ENCODE assay signal across 1 cellular context in the genomic region with DNA sequence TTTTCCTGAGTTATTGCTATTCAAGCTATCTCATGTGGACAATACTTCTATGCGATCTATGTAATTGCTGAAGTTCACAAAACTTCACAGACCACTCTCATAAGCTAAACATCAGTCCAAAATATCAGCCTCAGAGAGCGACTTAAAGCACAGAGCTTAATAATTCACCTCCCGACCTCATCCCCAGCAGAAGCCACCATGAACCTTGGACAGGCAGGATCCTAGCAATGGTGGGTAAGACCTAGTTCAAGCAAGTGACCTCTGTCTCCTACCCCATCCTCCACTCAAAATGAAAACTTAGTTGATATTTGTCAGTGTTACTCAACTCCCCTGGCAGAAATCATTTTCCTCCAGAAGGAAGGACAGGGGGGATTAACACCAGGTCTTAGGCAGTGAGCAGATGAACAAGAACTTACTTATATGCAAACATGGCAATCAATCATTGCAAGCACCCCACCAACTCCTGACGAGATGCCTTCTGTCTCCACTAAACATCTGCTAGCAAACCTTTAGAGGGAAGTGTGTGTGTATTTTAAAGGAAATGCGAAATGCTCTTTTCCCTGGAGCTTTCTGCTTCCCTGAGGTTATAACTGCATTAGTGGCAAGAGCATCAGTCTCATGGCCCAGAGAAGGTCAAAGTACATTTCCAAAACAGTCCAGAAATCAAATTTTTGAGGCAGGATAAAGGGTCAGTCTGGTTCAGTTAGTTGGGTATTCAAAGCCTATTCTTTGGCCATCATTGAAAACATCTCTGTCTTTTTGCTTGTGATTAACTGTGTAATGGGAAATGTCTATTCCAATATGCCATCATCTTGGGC.
TF ChIP-seq lines count a peak whose summit lies in the region.

No MANE protein-coding gene starts in this region.

TF ChIP-seq in HepG2, 621 proteins besides CTCF, POLR2A, EP300 and RAD21 (continued from another document and continues in another):
- TF ChIP-seq SKIL (CRISPR knock-in tag; IDR thresholded peaks at IDR 0.05; ENCODE audit: borderline replicate concordance): peak; percentile 56
- TF ChIP-seq, protein P1, sequence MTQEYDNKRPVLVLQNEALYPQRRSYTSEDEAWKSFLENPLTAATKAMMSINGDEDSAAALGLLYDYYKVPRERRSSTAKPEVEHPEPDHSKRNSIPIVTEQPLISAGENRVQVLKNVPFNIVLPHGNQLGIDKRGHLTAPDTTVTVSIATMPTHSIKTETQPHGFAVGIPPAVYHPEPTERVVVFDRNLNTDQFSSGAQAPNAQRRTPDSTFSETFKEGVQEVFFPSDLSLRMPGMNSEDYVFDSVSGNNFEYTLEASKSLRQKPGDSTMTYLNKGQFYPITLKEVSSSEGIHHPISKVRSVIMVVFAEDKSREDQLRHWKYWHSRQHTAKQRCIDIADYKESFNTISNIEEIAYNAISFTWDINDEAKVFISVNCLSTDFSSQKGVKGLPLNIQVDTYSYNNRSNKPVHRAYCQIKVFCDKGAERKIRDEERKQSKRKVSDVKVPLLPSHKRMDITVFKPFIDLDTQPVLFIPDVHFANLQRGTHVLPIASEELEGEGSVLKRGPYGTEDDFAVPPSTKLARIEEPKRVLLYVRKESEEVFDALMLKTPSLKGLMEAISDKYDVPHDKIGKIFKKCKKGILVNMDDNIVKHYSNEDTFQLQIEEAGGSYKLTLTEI (CRISPR knock-in tag; conservative IDR thresholded peaks at IDR 0.05): no peak
- no peak for TF ChIP-seq JDP2 (CRISPR knock-in tag; IDR thresholded peaks at IDR 0.05; ENCODE audit: borderline replicate concordance)
- TF ChIP-seq NFIB (CRISPR knock-in tag; IDR thresholded peaks at IDR 0.05; ENCODE audit: borderline replicate concordance): no peak
- peak; percentile 88 for TF ChIP-seq HOXA3 (CRISPR knock-in tag; IDR thresholded peaks at IDR 0.05)
- TF ChIP-seq, protein P2, sequence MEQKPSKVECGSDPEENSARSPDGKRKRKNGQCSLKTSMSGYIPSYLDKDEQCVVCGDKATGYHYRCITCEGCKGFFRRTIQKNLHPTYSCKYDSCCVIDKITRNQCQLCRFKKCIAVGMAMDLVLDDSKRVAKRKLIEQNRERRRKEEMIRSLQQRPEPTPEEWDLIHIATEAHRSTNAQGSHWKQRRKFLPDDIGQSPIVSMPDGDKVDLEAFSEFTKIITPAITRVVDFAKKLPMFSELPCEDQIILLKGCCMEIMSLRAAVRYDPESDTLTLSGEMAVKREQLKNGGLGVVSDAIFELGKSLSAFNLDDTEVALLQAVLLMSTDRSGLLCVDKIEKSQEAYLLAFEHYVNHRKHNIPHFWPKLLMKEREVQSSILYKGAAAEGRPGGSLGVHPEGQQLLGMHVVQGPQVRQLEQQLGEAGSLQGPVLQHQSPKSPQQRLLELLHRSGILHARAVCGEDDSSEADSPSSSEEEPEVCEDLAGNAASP (CRISPR knock-in tag; IDR thresholded peaks at IDR 0.05; ENCODE audit: borderline replicate concordance): peak; percentile 83
- no peak for TF ChIP-seq ZNF296 (CRISPR knock-in tag; conservative IDR thresholded peaks at IDR 0.05)
- TF ChIP-seq GPN1 (CRISPR knock-in tag; IDR thresholded peaks at IDR 0.05; ENCODE audit: borderline replicate concordance): no peak
- TF ChIP-seq ZKSCAN5 (CRISPR knock-in tag; IDR thresholded peaks at IDR 0.05): no peak
- TF ChIP-seq HIVEP1 (CRISPR knock-in tag; IDR thresholded peaks at IDR 0.05): no peak
- no peak for TF ChIP-seq ZNF282 (IDR thresholded peaks at IDR 0.05; ENCODE audit: partially characterized antibody)
- no peak for TF ChIP-seq NFE2 (CRISPR knock-in tag; IDR thresholded peaks at IDR 0.05)
- TF ChIP-seq NR2F6 (IDR thresholded peaks at IDR 0.05): peak; percentile 84
- TF ChIP-seq NR2F6 (CRISPR knock-in tag; IDR thresholded peaks at IDR 0.05): peak; percentile 89
- no peak for TF ChIP-seq TFAP4 (IDR thresholded peaks at IDR 0.05; ENCODE audit: borderline replicate concordance, low read depth)
- TF ChIP-seq ZNF10 (CRISPR knock-in tag; IDR thresholded peaks at IDR 0.05; ENCODE audit: borderline replicate concordance, low read depth): no peak
- TF ChIP-seq, protein P3, sequence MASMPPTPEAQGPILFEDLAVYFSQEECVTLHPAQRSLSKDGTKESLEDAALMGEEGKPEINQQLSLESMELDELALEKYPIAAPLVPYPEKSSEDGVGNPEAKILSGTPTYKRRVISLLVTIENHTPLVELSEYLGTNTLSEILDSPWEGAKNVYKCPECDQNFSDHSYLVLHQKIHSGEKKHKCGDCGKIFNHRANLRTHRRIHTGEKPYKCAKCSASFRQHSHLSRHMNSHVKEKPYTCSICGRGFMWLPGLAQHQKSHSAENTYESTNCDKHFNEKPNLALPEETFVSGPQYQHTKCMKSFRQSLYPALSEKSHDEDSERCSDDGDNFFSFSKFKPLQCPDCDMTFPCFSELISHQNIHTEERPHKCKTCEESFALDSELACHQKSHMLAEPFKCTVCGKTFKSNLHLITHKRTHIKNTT (CRISPR knock-in tag; IDR thresholded peaks at IDR 0.05): no peak
- TF ChIP-seq ADNP (CRISPR knock-in tag; IDR thresholded peaks at IDR 0.05): no peak
- TF ChIP-seq, protein P4, sequence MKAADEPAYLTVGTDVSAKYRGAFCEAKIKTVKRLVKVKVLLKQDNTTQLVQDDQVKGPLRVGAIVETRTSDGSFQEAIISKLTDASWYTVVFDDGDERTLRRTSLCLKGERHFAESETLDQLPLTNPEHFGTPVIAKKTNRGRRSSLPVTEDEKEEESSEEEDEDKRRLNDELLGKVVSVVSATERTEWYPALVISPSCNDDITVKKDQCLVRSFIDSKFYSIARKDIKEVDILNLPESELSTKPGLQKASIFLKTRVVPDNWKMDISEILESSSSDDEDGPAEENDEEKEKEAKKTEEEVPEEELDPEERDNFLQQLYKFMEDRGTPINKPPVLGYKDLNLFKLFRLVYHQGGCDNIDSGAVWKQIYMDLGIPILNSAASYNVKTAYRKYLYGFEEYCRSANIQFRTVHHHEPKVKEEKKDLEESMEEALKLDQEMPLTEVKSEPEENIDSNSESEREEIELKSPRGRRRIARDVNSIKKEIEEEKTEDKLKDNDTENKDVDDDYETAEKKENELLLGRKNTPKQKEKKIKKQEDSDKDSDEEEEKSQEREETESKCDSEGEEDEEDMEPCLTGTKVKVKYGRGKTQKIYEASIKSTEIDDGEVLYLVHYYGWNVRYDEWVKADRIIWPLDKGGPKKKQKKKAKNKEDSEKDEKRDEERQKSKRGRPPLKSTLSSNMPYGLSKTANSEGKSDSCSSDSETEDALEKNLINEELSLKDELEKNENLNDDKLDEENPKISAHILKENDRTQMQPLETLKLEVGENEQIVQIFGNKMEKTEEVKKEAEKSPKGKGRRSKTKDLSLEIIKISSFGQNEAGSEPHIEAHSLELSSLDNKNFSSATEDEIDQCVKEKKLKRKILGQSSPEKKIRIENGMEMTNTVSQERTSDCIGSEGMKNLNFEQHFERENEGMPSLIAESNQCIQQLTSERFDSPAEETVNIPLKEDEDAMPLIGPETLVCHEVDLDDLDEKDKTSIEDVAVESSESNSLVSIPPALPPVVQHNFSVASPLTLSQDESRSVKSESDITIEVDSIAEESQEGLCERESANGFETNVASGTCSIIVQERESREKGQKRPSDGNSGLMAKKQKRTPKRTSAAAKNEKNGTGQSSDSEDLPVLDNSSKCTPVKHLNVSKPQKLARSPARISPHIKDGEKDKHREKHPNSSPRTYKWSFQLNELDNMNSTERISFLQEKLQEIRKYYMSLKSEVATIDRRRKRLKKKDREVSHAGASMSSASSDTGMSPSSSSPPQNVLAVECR (CRISPR knock-in tag; IDR thresholded peaks at IDR 0.05; ENCODE audit: borderline replicate concordance): no peak; the same call in 1 of the 2 replicates
- TF ChIP-seq NR2F1 (CRISPR knock-in tag; IDR thresholded peaks at IDR 0.05): peak; percentile 73 to 88
- no peak for TF ChIP-seq CBX1 (IDR thresholded peaks at IDR 0.05; ENCODE audit: low read depth)
- TF ChIP-seq RXRA (CRISPR knock-in tag; IDR thresholded peaks at IDR 0.05): peak; percentile 42; the same call in 1 of the 2 replicates
- TF ChIP-seq HDAC6 (IDR thresholded peaks at IDR 0.05; ENCODE audit: low read depth, low read length): no peak
- no peak for TF ChIP-seq MXD1 (CRISPR knock-in tag; IDR thresholded peaks at IDR 0.05)
- TF ChIP-seq TBX2 (CRISPR knock-in tag; IDR thresholded peaks at IDR 0.05; ENCODE audit: borderline replicate concordance): peak; percentile 58
- peak; percentile 44; the same call in 1 of the 2 replicates for TF ChIP-seq ZNF574 (CRISPR knock-in tag; IDR thresholded peaks at IDR 0.05)
- no peak for TF ChIP-seq CREB1 (IDR thresholded peaks at IDR 0.05)
- peak; percentile 56; the same call in 1 of the 2 replicates for TF ChIP-seq CREB1 (CRISPR knock-in tag; IDR thresholded peaks at IDR 0.05)
- no peak for TF ChIP-seq SIN3B (IDR thresholded peaks at IDR 0.05; ENCODE audit: low read length)
- peak; percentile 59; the same call in 1 of the 2 replicates for TF ChIP-seq MIER3 (CRISPR knock-in tag; IDR thresholded peaks at IDR 0.05; ENCODE audit: borderline replicate concordance)
- no peak for TF ChIP-seq DNMT3B (CRISPR knock-in tag; conservative IDR thresholded peaks at IDR 0.05)
- no peak for TF ChIP-seq MIER2 (CRISPR knock-in tag; IDR thresholded peaks at IDR 0.05)
- TF ChIP-seq NR2F2 (IDR thresholded peaks at IDR 0.05; ENCODE audit: borderline replicate concordance, low read depth): peak; percentile 61; the same call in 1 of the 2 replicates
- peak; percentile 93 for TF ChIP-seq ZNF644 (CRISPR knock-in tag; IDR thresholded peaks at IDR 0.05; ENCODE audit: low read depth)
- no peak for TF ChIP-seq IRX3 (CRISPR knock-in tag; IDR thresholded peaks at IDR 0.05; ENCODE audit: borderline replicate concordance, low read depth)
- TF ChIP-seq SKI (IDR thresholded peaks at IDR 0.05; ENCODE audit: partially characterized antibody): no peak
- TF ChIP-seq CEBPZ (IDR thresholded peaks at IDR 0.05; ENCODE audit: low read length): no peak
- TF ChIP-seq ZSCAN31 (CRISPR knock-in tag; IDR thresholded peaks at IDR 0.05; ENCODE audit: low read depth): peak; percentile 54; the same call in 1 of the 2 replicates
- no peak for TF ChIP-seq ATF7 (IDR thresholded peaks at IDR 0.05)
- no peak for TF ChIP-seq ATF7 (CRISPR knock-in tag; IDR thresholded peaks at IDR 0.05)
- TF ChIP-seq KLF11 (CRISPR knock-in tag; IDR thresholded peaks at IDR 0.05): no peak
